In genomic region chr10:47121336-47121735, GRCh38 we compare ENCODE assay signal across 1 cellular context.
TF ChIP-seq lines count a peak whose summit lies in the region.

No MANE protein-coding gene starts in this region.

TF ChIP-seq in GM23338, 12 proteins besides CTCF, POLR2A, EP300 and RAD21 (continued from another document):
- TF ChIP-seq ZNF462 (CRISPR knock-in tag; IDR thresholded peaks at IDR 0.05) (no peak), ZNF114 (CRISPR knock-in tag; IDR thresholded peaks at IDR 0.05) (no peak), POLR2AphosphoS5 (IDR thresholded peaks at IDR 0.05; ENCODE audit: low read depth) (no peak), CREB1 (CRISPR knock-in tag; IDR thresholded peaks at IDR 0.05; ENCODE audit: low read depth) (no peak), REST (IDR thresholded peaks at IDR 0.05; ENCODE audit: unreplicated experiment) (no peak), EZH2phosphoT487 (IDR thresholded peaks at IDR 0.05; ENCODE audit: unreplicated experiment) (no peak), STAT1 (IDR thresholded peaks at IDR 0.05; ENCODE audit: unreplicated experiment) (no peak), NANOG (IDR thresholded peaks at IDR 0.05; ENCODE audit: borderline replicate concordance) (no peak), JUNB (IDR thresholded peaks at IDR 0.05; ENCODE audit: unreplicated experiment) (no peak), EZH2 (IDR thresholded peaks at IDR 0.05; ENCODE audit: low read depth, unreplicated experiment) (no peak)
